In the genomic region with DNA sequence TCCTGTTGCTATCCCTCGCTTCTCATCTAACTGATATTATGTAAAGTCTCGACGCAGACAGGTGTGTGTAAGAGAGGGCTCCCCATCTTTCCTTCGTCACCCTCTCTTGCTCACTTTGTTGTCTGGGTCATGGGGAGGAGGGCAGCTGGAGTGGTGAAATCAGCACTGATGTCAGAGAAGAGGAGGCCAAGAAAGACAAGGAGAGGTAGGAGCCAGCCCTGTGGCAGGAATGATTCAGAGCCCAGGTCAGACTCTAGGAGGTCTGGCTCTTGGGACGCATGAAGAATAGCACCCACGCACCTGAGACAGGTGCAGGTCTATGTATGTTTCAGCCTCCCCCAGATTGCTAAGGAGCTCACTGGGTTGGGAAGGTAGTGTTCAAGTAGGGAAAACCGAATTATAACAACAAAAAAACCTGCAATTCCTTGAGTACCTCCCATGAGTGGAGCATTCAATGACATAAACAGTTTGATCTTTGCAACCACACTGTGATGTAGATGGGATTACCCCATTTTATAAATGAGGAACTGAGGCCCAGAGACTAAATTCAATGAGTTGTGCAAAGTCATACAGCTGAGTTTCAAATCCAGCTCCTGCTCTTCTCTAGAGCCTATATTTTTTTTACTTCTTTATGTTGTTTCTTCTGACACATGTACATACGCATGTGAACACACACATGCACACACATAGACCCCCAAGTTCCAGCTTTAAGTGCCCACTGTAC, we compare ENCODE assay signal across 15 cellular contexts. TPM values are rescaled to one million over a fixed set of nuclear protein-coding genes. Genes with fewer than 3 reads are reported as not detected.
DNase-seq lines count a peak whose midpoint lies in the region; ATAC-seq and TF ChIP-seq lines count a peak whose summit lies in the region.
"Had no signal": no experiment of that assay in that cellular context is flagged by ENCODE, and none has a peak within 500 bp of the region (broad histone marks: within the 10 kb centered on the region; RNA-seq: fewer than 3 reads in every experiment).

No MANE protein-coding gene starts in this region.

- POLR2A ChIA-PET in OCI-LY7 (lab: Charles Lee), result interaction anchor here (1.2 to 15.8 kb wide), 3 partner anchors 8 to 26 kb away, joined by 3 to 162 read pairs (median 8); no protein-coding TSS in a partner anchor

- DNase-seq in stimulated activated naive CD8-positive, alpha-beta T cell treated with anti-CD3 and anti-CD28 coated beads, Interleukin-15, Interleukin-2, amounts not matched to agents 100 U/mL and 50 U/mL, for 24 hours, result no peak
- DNase-seq in OCI-LY7 (ENCODE audit: low spot score), result peak; percentile 53
- DNase-seq in memory B cell (ENCODE audit: low spot score in 2 of 2), result peak; percentile 26 to 51
- DNase-seq in right lobe of liver, result no peak
- no peak for DNase-seq in NCI-H1092 treated with DMSO at 0.1 percent for 48 hours (lab: John Stamatoyannopoulos, UW)
- DNase-seq in iPS-NIHi11 (ENCODE audit: low spot score), result no peak
- DNase-seq in mucosa of gallbladder (ENCODE audit: low spot score), result no peak
- DNase-seq: activated CD8-positive, alpha-beta memory T cell treated with anti-CD3 and anti-CD28 coated beads for 24 hours; HCEC 1CT; mammary epithelial cell; NCI-H1105; T-helper 9 cell had no signal

- no peaks in the 10 kb centered on the region for H3K9me3 Mint-ChIP-seq in stimulated activated naive CD8-positive, alpha-beta T cell treated with anti-CD3 and anti-CD28 coated beads, Interleukin-15, Interleukin-2, amounts not matched to agents 100 ng/mL and 50 ng/mL, for 24 hours
- H3K9me3 Mint-ChIP-seq in memory B cell, result no peaks in the 10 kb centered on the region

- no peaks in the 10 kb centered on the region for H3K9me3 ChIP-seq in OCI-LY7 (ENCODE audit: low read length)
- no peaks in the 10 kb centered on the region for H3K9me3 ChIP-seq in right lobe of liver

- H4K20me1 ChIP-seq in OCI-LY7 (ENCODE audit: insufficient read depth, low read length), result no peaks in the 10 kb centered on the region

- no peak overlapping the region for H3K4me3 ChIP-seq in OCI-LY7 (ENCODE audit: low read depth, low read length, poor library complexity, severe bottlenecking)
- no peak overlapping the region for H3K4me3 ChIP-seq in right lobe of liver

- peak overlapping the region; percentile 28 for H3K27ac Mint-ChIP-seq in stimulated activated naive CD8-positive, alpha-beta T cell treated with anti-CD3 and anti-CD28 coated beads, Interleukin-15, Interleukin-2, amounts not matched to agents 100 ng/mL and 50 ng/mL, for 24 hours
- peak overlapping the region; percentile 99 for H3K27ac Mint-ChIP-seq in memory B cell

- no TSS peak for BruUV-seq in OCI-LY7 (replicated peaks; lab: Mats Ljungman, UMichigan)

- peaks cover 41% of the 10 kb centered on the region; the same call in 1 of the 2 replicates for H3K79me2 ChIP-seq in OCI-LY7 (ENCODE audit: insufficient read depth, low read depth, low read length)

- no peaks in the 10 kb centered on the region for H3K27me3 Mint-ChIP-seq in stimulated activated naive CD8-positive, alpha-beta T cell treated with anti-CD3 and anti-CD28 coated beads, Interleukin-15, Interleukin-2, amounts not matched to agents 100 ng/mL and 50 ng/mL, for 24 hours
- no peaks in the 10 kb centered on the region for H3K27me3 Mint-ChIP-seq in memory B cell

- peak overlapping the region; percentile 24 for H3K27ac ChIP-seq in OCI-LY7 (ENCODE audit: low read depth, low read length, poor library complexity, severe bottlenecking)
- no peak overlapping the region for H3K27ac ChIP-seq in right lobe of liver

- WGBS in right lobe of liver (ENCODE audit: insufficient coverage, low coverage, low lambda C conversion rate, missing lambda C conversion rate), result 86% methylated on average over 7 of the region's 8 CpGs

- H3K9me2 ChIP-seq in OCI-LY7 (ENCODE audit: insufficient read depth, low read length), result no peaks in the 10 kb centered on the region

- H3K4me2 ChIP-seq in OCI-LY7 (ENCODE audit: low read length), result peak overlapping the region; percentile 46

- intact Hi-C loops in OCI-LY7 (cut with micrococcal nuclease; ENCODE audit: unreplicated experiment), result loop anchor here (1.0 to 10.0 kb wide), 3 partner anchors 10 to 1986 kb away; a partner anchor contains a TSS
- intact Hi-C loops in right lobe of liver (cut with DNase I), result loop anchor here in 1 of 2 donors (5.0 kb wide), 1 partner anchor 34 kb away; no protein-coding TSS in a partner anchor

- H3K36me3 ChIP-seq in OCI-LY7 (ENCODE audit: insufficient read depth, low read length), result peaks cover 56% of the 10 kb centered on the region
- peaks cover 0 to 30% (median 14%) of the 10 kb centered on the region in 4 donors for H3K36me3 ChIP-seq in right lobe of liver

- H3K27me3 ChIP-seq in right lobe of liver, result no peaks in the 10 kb centered on the region

- peaks cover 5% of the 10 kb centered on the region for H3K36me3 Mint-ChIP-seq in stimulated activated naive CD8-positive, alpha-beta T cell treated with anti-CD3 and anti-CD28 coated beads, Interleukin-15, Interleukin-2, amounts not matched to agents 100 ng/mL and 50 ng/mL, for 24 hours (ENCODE audit: low read depth)
- peaks cover 27% of the 10 kb centered on the region for H3K36me3 Mint-ChIP-seq in memory B cell

- no peak for TF ChIP-seq CTCF in OCI-LY7 (conservative IDR thresholded peaks at IDR 0.05; ENCODE audit: low read length)
- TF ChIP-seq CTCF in right lobe of liver (IDR thresholded peaks at IDR 0.05), result no peak

- no peak for ATAC-seq in stimulated activated naive CD8-positive, alpha-beta T cell treated with anti-CD3 and anti-CD28 coated beads, Interleukin-15, Interleukin-2, amounts not matched to agents 100 U/mL and 50 U/mL, for 24 hours
- peak; percentile 67 for ATAC-seq in memory B cell (ENCODE audit: low read depth)
- ATAC-seq in right lobe of liver, result no peak

- no peak overlapping the region for H3K4me3 Mint-ChIP-seq in stimulated activated naive CD8-positive, alpha-beta T cell treated with anti-CD3 and anti-CD28 coated beads, Interleukin-15, Interleukin-2, amounts not matched to agents 100 ng/mL and 50 ng/mL, for 24 hours
- peak overlapping the region; percentile 74 for H3K4me3 Mint-ChIP-seq in memory B cell

- TF ChIP-seq POLR2A in right lobe of liver (IDR thresholded peaks at IDR 0.05), result no peak

- no peak overlapping the region for H2AFZ ChIP-seq in OCI-LY7 (ENCODE audit: low read length)

- H3K4me1 ChIP-seq in OCI-LY7 (ENCODE audit: insufficient read depth, low read length, poor library complexity, severe bottlenecking) (peaks cover 57% of the 10 kb centered on the region), right lobe of liver (peaks cover 0 to 71% (median 6%) of the 10 kb centered on the region in 4 donors)

- H3K4me1 Mint-ChIP-seq in stimulated activated naive CD8-positive, alpha-beta T cell treated with anti-CD3 and anti-CD28 coated beads, Interleukin-15, Interleukin-2, amounts not matched to agents 100 ng/mL and 50 ng/mL, for 24 hours (ENCODE audit: low read depth), result peaks cover 68% of the 10 kb centered on the region
- H3K4me1 Mint-ChIP-seq in memory B cell, result peaks cover 62% of the 10 kb centered on the region

- CTCF ChIA-PET in OCI-LY7 (lab: Charles Lee; ENCODE audit: unreplicated experiment), result interaction anchor here (1.2 kb wide), 1 partner anchor 14 kb away, joined by 3 read pairs; no protein-coding TSS in a partner anchor

RNA-seq across cellular contexts. Expression of a gene that starts 10.4 kb away (rescaled TPM):
- 6.5 and 9.1 TPM in 2 replicates for total RNA-seq in OCI-LY7 (2014; rRNA removed; shearing (Covaris generic))
- total RNA-seq in OCI-LY7 (2022) (5.3 and 7.9 TPM in 2 replicates), right lobe of liver (1 to 10 TPM in 5 of 6 experiments, under 1 TPM in 1; 0.88 to 5.1 (median 2.1) TPM), mucosa of gallbladder (6.7 TPM)

RNA-seq across cellular contexts. Expression of a gene that starts 45.6 kb away (rescaled TPM):
- total RNA-seq in OCI-LY7 (2014; rRNA removed; shearing (Covaris generic)), result not detected in 2 replicates
- total RNA-seq in OCI-LY7 (2022) (not detected in 2 replicates), right lobe of liver (under 1 TPM in 2 of 6 experiments, not detected in 4; 0.22 to 0.44 TPM), mucosa of gallbladder (2.2 TPM)
- total RNA-seq: fibroblast of lung, mammary epithelial cell, RPMI7951 had no signal

Comparison
In these comparisons a context has a peak if more than half of its experiments do, and no peak if none do; other contexts are left out.
1. DNase-seq: peak in OCI-LY7 (single experiment) and memory B cell (2 of 2); none in stimulated activated naive CD8-positive, alpha-beta T cell treated with anti-CD3 and anti-CD28 coated beads, Interleukin-15, Interleukin-2, amounts not matched to agents 100 U/mL and 50 U/mL, for 24 hours (single experiment), right lobe of liver (0 of 3), NCI-H1092 treated with DMSO at 0.1 percent for 48 hours (single experiment), iPS-NIHi11 (single experiment) and mucosa of gallbladder (single experiment).